Comparison of ENCODE assay signal across 27 cellular contexts in genomic region chr6:144857086-144857485, GRCh38.
"Had no signal": no experiment of that assay in that cellular context is flagged by ENCODE, and none has a peak within 500 bp of the region (broad histone marks: within the 10 kb centered on the region; RNA-seq: fewer than 3 reads in every experiment).

No MANE protein-coding gene starts in this region.

- H3K36me3 ChIP-seq: ovary, sigmoid colon, thoracic aorta had no signal

- H3K36me3 Mint-ChIP-seq: naive B cell; natural killer cell treated with Interleukin-12 subunit alpha and Interleukin-12 subunit beta and Interleukin-15 and Interleukin-18, amount 100 ng/mL, for 72 hours; stimulated activated naive B cell treated with anti-CD40 and anti-IgM and Interleukin-4, amounts not matched to agents 10 μg/mL and 1 μg/mL and 100 μg/mL, for 72 hours had no signal

- DNase-seq: heart left ventricle; hypothalamus; immature natural killer cell; kidney; left colon; left lung; lower lobe of right lung; mammary epithelial cell; mesenchymal stem cell; naive B cell; ovary; retina; right cardiac atrium; sigmoid colon; small intestine; spleen; stimulated activated CD4-positive, alpha-beta T cell treated with anti-CD3 and anti-CD28 coated beads, Interleukin-4, amount 100 ng/mL, for 4 hours; stimulated activated CD8-positive, alpha-beta memory T cell treated with anti-CD3 and anti-CD28 coated beads, Interleukin-4, amount 100 ng/mL, for 48 hours; stimulated activated naive B cell treated with anti-CD40 and anti-IgM and Interleukin-4, amounts not matched to agents 10 μg/mL and 1 μg/mL and 100 μg/mL, for 72 hours; stimulated activated naive CD8-positive, alpha-beta T cell treated with anti-CD3 and anti-CD28 coated beads, Interleukin-15, Interleukin-2, amounts not matched to agents 100 U/mL and 50 U/mL, for 24 hours; stomach; tibial artery; trophoblast cell; upper lobe of right lung had no signal

- H3K27me3 ChIP-seq: heart left ventricle, left lung, ovary, sigmoid colon, spleen, stomach, tibial artery, upper lobe of right lung had no signal

- ATAC-seq: heart left ventricle; left colon; left lung; natural killer cell treated with Interleukin-12 subunit alpha and Interleukin-12 subunit beta and Interleukin-15 and Interleukin-18, amount 100 ng/mL, for 72 hours; right cardiac atrium; stimulated activated naive B cell treated with anti-CD40 and anti-IgM and Interleukin-4, amounts not matched to agents 10 μg/mL and 1 μg/mL and 100 μg/mL, for 72 hours; stimulated activated naive CD8-positive, alpha-beta T cell treated with anti-CD3 and anti-CD28 coated beads, Interleukin-15, Interleukin-2, amounts not matched to agents 100 U/mL and 50 U/mL, for 24 hours; upper lobe of right lung had no signal

- H3K9me3 Mint-ChIP-seq: immature natural killer cell; natural killer cell treated with Interleukin-12 subunit alpha and Interleukin-12 subunit beta and Interleukin-15 and Interleukin-18, amount 100 ng/mL, for 72 hours; stimulated activated naive B cell treated with anti-CD40 and anti-IgM and Interleukin-4, amounts not matched to agents 10 μg/mL and 1 μg/mL and 100 μg/mL, for 72 hours had no signal

- H3K4me1 Mint-ChIP-seq: stimulated activated naive B cell treated with anti-CD40 and anti-IgM and Interleukin-4, amounts not matched to agents 10 μg/mL and 1 μg/mL and 100 μg/mL, for 72 hours had no signal

- H3K9me3 ChIP-seq: heart left ventricle, left lung, lower lobe of right lung, ovary, sigmoid colon, spleen, stomach, thoracic aorta, tibial artery, upper lobe of right lung had no signal

- H3K4me3 Mint-ChIP-seq: immature natural killer cell; naive B cell; natural killer cell treated with Interleukin-12 subunit alpha and Interleukin-12 subunit beta and Interleukin-15 and Interleukin-18, amount 100 ng/mL, for 72 hours; stimulated activated naive B cell treated with anti-CD40 and anti-IgM and Interleukin-4, amounts not matched to agents 10 μg/mL and 1 μg/mL and 100 μg/mL, for 72 hours had no signal

- H3K4me1 ChIP-seq: left lung, lower lobe of right lung, sigmoid colon, spleen, stomach, tibial artery, upper lobe of right lung had no signal

- H3K4me3 ChIP-seq: heart left ventricle, left lung, lower lobe of right lung, ovary, sigmoid colon, spleen, stomach, thoracic aorta, tibial artery, upper lobe of right lung had no signal

- H3K27ac ChIP-seq: heart left ventricle, left lung, lower lobe of right lung, ovary, sigmoid colon, spleen, stomach, thoracic aorta, tibial artery, upper lobe of right lung had no signal

- H3K27ac Mint-ChIP-seq: immature natural killer cell; naive B cell; progenitor cell of endocrine pancreas; stimulated activated naive B cell treated with anti-CD40 and anti-IgM and Interleukin-4, amounts not matched to agents 10 μg/mL and 1 μg/mL and 100 μg/mL, for 72 hours had no signal
